8 cellular contexts compared by ENCODE assay signal in genomic region chr17:55230716-55231115, GRCh38. TPM values are rescaled to one million over a fixed set of nuclear protein-coding genes. Genes with fewer than 3 reads are reported as not detected.
"Had no signal": no experiment of that assay in that cellular context is flagged by ENCODE, and none has a peak within 500 bp of the region (broad histone marks: within the 10 kb centered on the region; RNA-seq: fewer than 3 reads in every experiment).

No MANE protein-coding gene starts in this region.

- H3K9me3 Mint-ChIP-seq: IgD-negative memory B cell had no signal

- DNase-seq: GM23248, GOT3, H7, HFFc6 had no signal

- H3K27ac ChIP-seq: GM23248, HL-60 had no signal

- H3K27ac Mint-ChIP-seq: HFFc6, IgD-negative memory B cell had no signal

- ATAC-seq: HCT116, HepG2 had no signal

- H3K4me3 Mint-ChIP-seq: HFFc6, IgD-negative memory B cell had no signal

RNA-seq across cellular contexts. Expression of gene HLF, which starts 34.0 kb away (rescaled TPM):
- total RNA-seq: GM23248, HFFc6 had no signal
- polyA plus RNA-seq: IgD-negative memory B cell had no signal
